In genomic region chr1:29890201-29890959, GRCh38 we compare ENCODE assay signal across 19 cellular contexts.
DNase-seq lines count a peak whose midpoint lies in the region; ATAC-seq and TF ChIP-seq lines count a peak whose summit lies in the region.
"Had no signal": no experiment of that assay in that cellular context is flagged by ENCODE, and none has a peak within 500 bp of the region (broad histone marks: within the 10 kb centered on the region; RNA-seq: fewer than 3 reads in every experiment).

No MANE protein-coding gene starts in this region.

- H3K4me1 ChIP-seq in heart left ventricle = no peaks in the 10 kb centered on the region
- H3K4me1 ChIP-seq in testis = no peaks in the 10 kb centered on the region
- H3K4me1 ChIP-seq: BE2C; BLaER1 treated with 17β-estradiol and CSF1 and Interleukin-3, amounts not matched to agents 10 nM and 100 nM had no signal

- H3K27me3 ChIP-seq in heart left ventricle (peaks cover 0 to 3% (median 0%) of the 10 kb centered on the region in 9 donors), testis (no peaks in the 10 kb centered on the region)
- H3K27me3 ChIP-seq: BE2C; BLaER1 treated with 17β-estradiol and CSF1 and Interleukin-3, amounts not matched to agents 10 nM and 100 nM had no signal

- H3K27ac ChIP-seq in heart left ventricle (no peak overlapping the region), testis (no peak overlapping the region)
- H3K27ac ChIP-seq: 22Rv1; BLaER1 treated with 17β-estradiol and CSF1 and Interleukin-3, amounts not matched to agents 10 nM and 100 nM; GM23248 had no signal

- TF ChIP-seq CTCF in heart left ventricle (IDR thresholded peaks at IDR 0.05) = no peak
- TF ChIP-seq CTCF in testis (IDR thresholded peaks at IDR 0.05) = no peak

- ATAC-seq in heart left ventricle = no peak
- ATAC-seq in left lobe of liver = no peak
- ATAC-seq: GM12878, HCT116 had no signal

- H3K4me3 ChIP-seq in heart left ventricle (no peak overlapping the region), testis (no peak overlapping the region)
- H3K4me3 ChIP-seq: BLaER1 treated with 17β-estradiol and CSF1 and Interleukin-3, amounts not matched to agents 10 nM and 100 nM; GM12878; GM23248 had no signal

- intact Hi-C loops in cardiac septum (cut with DNase I) (no loop called here), heart left ventricle (cut with DNase I) (no loop called here), testis (cut with DNase I; ENCODE audit: low total_unique reads) (no loop called here)

- TF ChIP-seq POLR2A in heart left ventricle (IDR thresholded peaks at IDR 0.05) (no peak), testis (IDR thresholded peaks at IDR 0.05) (no peak)

- WGBS in heart left ventricle, 4 donors = 69 to 73% (median 71%) methylated on average over 7 of the region's 7 CpGs
- WGBS in testis, 2 donors = 84 to 86% methylated on average over 3 to 7 of the region's 7 CpGs

- H3K36me3 ChIP-seq in heart left ventricle (no peaks in the 10 kb centered on the region), testis (ENCODE audit: low read depth, missing control alignments) (no peaks in the 10 kb centered on the region)
- H3K36me3 ChIP-seq: BE2C; BLaER1 treated with 17β-estradiol and CSF1 and Interleukin-3, amounts not matched to agents 10 nM and 100 nM had no signal

- H3K9me3 ChIP-seq in heart left ventricle (no peaks in the 10 kb centered on the region), testis (no peaks in the 10 kb centered on the region)
- H3K9me3 ChIP-seq: BE2C; BLaER1 treated with 17β-estradiol and CSF1 and Interleukin-3, amounts not matched to agents 10 nM and 100 nM had no signal

- DNase-seq in cardiac septum (ENCODE audit: low spot score) = peak; percentile 55
- no peak for DNase-seq in heart left ventricle
- DNase-seq in left lobe of liver (ENCODE audit: low spot score) = peak; percentile 26
- DNase-seq in testis = peak; percentile 4
- DNase-seq in NCI-H526 treated with DMSO at 0.1 percent for 48 hours (lab: John Stamatoyannopoulos, UW) = no peak
- DNase-seq in AG20443 (ENCODE audit: low spot score) = no peak
- DNase-seq: AML-193; BE2C; CD4-positive, alpha-beta T cell; CD8-positive, alpha-beta memory T cell; DMS 273 treated with DMSO at 0.1 percent for 48 hours; DMS79; EL; GDM1; GM23248 had no signal

Comparison
In these comparisons a context has a peak if more than half of its experiments do, and no peak if none do; other contexts are left out.
1. DNase-seq: peak in cardiac septum (single experiment), left lobe of liver (single experiment) and testis (single experiment); none in heart left ventricle (0 of 5), NCI-H526 treated with DMSO at 0.1 percent for 48 hours (single experiment) and AG20443 (single experiment).